In genomic region chr12:94277426-94278000, GRCh38 we compare ENCODE assay signal across 23 cellular contexts.
DNase-seq lines count a peak whose midpoint lies in the region; ATAC-seq and TF ChIP-seq lines count a peak whose summit lies in the region.
"Had no signal": no experiment of that assay in that cellular context is flagged by ENCODE, and none has a peak within 500 bp of the region (broad histone marks: within the 10 kb centered on the region; RNA-seq: fewer than 3 reads in every experiment).

No MANE protein-coding gene starts in this region.

- TF ChIP-seq CTCF in CD14-positive monocyte (IDR thresholded peaks at IDR 0.05): no peak
- no peak for TF ChIP-seq CTCF in neutrophil (IDR thresholded peaks at IDR 0.05)

- no peak overlapping the region for H3K4me3 Mint-ChIP-seq in CD14-positive monocyte
- no peak overlapping the region for H3K4me3 Mint-ChIP-seq in activated naive CD4-positive, alpha-beta T cell treated with anti-CD3 and anti-CD28 coated beads, Interleukin-2, amount 10 ng/mL, durations not matched to agents 7 days and 5 days
- H3K4me3 Mint-ChIP-seq: immature natural killer cell; naive thymus-derived CD8-positive, alpha-beta T cell had no signal

- CTCF ChIA-PET in activated naive CD4-positive, alpha-beta T cell treated with anti-CD3 and anti-CD28 coated beads, Interleukin-2, amount 10 ng/mL, durations not matched to agents 7 days and 5 days (lab: Charles Lee): no interaction called here

- H3K4me1 ChIP-seq in neutrophil (ENCODE audit: control insufficient read depth in 1 of 2, insufficient read depth in 1 of 2, low read depth in 1 of 2, low read length in 1 of 2): peaks cover 10 to 13% of the 10 kb centered on the region in 2 experiments
- H3K4me1 ChIP-seq: A549, esophagus muscularis mucosa, prostate gland, vagina had no signal

- intact Hi-C loops in CD14-positive monocyte (cut with micrococcal nuclease): no loop called here

- H3K36me3 ChIP-seq in neutrophil: peaks cover 96% of the 10 kb centered on the region
- H3K36me3 ChIP-seq: prostate gland, vagina had no signal

- peaks cover 66 to 84% of the 10 kb centered on the region in 2 donors for H3K36me3 Mint-ChIP-seq in CD14-positive monocyte
- peaks cover 59% of the 10 kb centered on the region for H3K36me3 Mint-ChIP-seq in activated naive CD4-positive, alpha-beta T cell treated with anti-CD3 and anti-CD28 coated beads, Interleukin-2, amount 10 ng/mL, durations not matched to agents 7 days and 5 days

- H3K27me3 ChIP-seq in neutrophil: no peaks in the 10 kb centered on the region
- H3K27me3 ChIP-seq: esophagus muscularis mucosa, heart right ventricle, vagina had no signal

- DNase-seq in CD14-positive monocyte (ENCODE audit: low spot score) (no peak), amniotic epithelial cell (ENCODE audit: low read depth) (peak; percentile 20), hippocampal formation (lab: John Stamatoyannopoulos, UW) (peak; percentile 25 to 43), HCEC 1CT (no peak)
- DNase-seq in activated naive CD4-positive, alpha-beta T cell treated with anti-CD3 and anti-CD28 coated beads, Interleukin-2, amount 10 ng/mL, durations not matched to agents 7 days and 5 days: no peak
- DNase-seq: activated CD4-positive, alpha-beta T cell treated with anti-CD3 and anti-CD28 coated beads for 48 hours; activated gamma-delta T cell treated with Interleukin-2 at 50 U/mL for 16 hours; cerebellar nuclear complex; effector CD8-positive, alpha-beta T cell; heart right ventricle; immature natural killer cell; KG1; naive thymus-derived CD8-positive, alpha-beta T cell; NCI-H2029 treated with DMSO at 0.1 percent for 48 hours; NCI-H446; stimulated activated CD4-positive, alpha-beta T cell treated with anti-CD3 and anti-CD28 coated beads, Interleukin-12 subunit alpha, Interleukin-12 subunit beta, amount 100 ng/mL, for 4 hours had no signal

- H3K27me3 Mint-ChIP-seq in CD14-positive monocyte (ENCODE audit: low read depth in 3 of 3): no peaks in the 10 kb centered on the region
- no peaks in the 10 kb centered on the region for H3K27me3 Mint-ChIP-seq in activated naive CD4-positive, alpha-beta T cell treated with anti-CD3 and anti-CD28 coated beads, Interleukin-2, amount 10 ng/mL, durations not matched to agents 7 days and 5 days
- H3K27me3 Mint-ChIP-seq: naive thymus-derived CD8-positive, alpha-beta T cell had no signal

- H3K9me3 ChIP-seq in neutrophil: peaks cover 4% of the 10 kb centered on the region
- H3K9me3 ChIP-seq: A549, esophagus muscularis mucosa, heart right ventricle, prostate gland, vagina had no signal

- no peaks in the 10 kb centered on the region for H3K9me3 Mint-ChIP-seq in CD14-positive monocyte
- no peaks in the 10 kb centered on the region for H3K9me3 Mint-ChIP-seq in activated naive CD4-positive, alpha-beta T cell treated with anti-CD3 and anti-CD28 coated beads, Interleukin-2, amount 10 ng/mL, durations not matched to agents 7 days and 5 days
- H3K9me3 Mint-ChIP-seq: immature natural killer cell had no signal

- ATAC-seq in HG02981 (IDR thresholded peaks at IDR 0.05; ENCODE audit: unreplicated experiment) (no peak), GM21576 (IDR thresholded peaks at IDR 0.05; ENCODE audit: unreplicated experiment) (no peak)
- ATAC-seq: A549; naive thymus-derived CD8-positive, alpha-beta T cell had no signal

- no peak overlapping the region for H3K4me3 ChIP-seq in neutrophil (ENCODE audit: low read depth in 1 of 2, low read length in 1 of 2)
- H3K4me3 ChIP-seq: A549, esophagus muscularis mucosa, heart right ventricle, prostate gland, vagina had no signal

- peak overlapping the region in 4 of 7 donors; percentile 5 to 82 (median 53) for H3K27ac Mint-ChIP-seq in CD14-positive monocyte
- no peak overlapping the region for H3K27ac Mint-ChIP-seq in activated naive CD4-positive, alpha-beta T cell treated with anti-CD3 and anti-CD28 coated beads, Interleukin-2, amount 10 ng/mL, durations not matched to agents 7 days and 5 days

- H3K27ac ChIP-seq in neutrophil: peak overlapping the region; percentile 52
- H3K27ac ChIP-seq: A549, esophagus muscularis mucosa, heart right ventricle, prostate gland had no signal

- peaks cover 25% of the 10 kb centered on the region for H3K4me1 Mint-ChIP-seq in CD14-positive monocyte
- H3K4me1 Mint-ChIP-seq in activated naive CD4-positive, alpha-beta T cell treated with anti-CD3 and anti-CD28 coated beads, Interleukin-2, amount 10 ng/mL, durations not matched to agents 7 days and 5 days: peaks cover 11% of the 10 kb centered on the region

Comparison
In these comparisons a context has a peak if more than half of its experiments do, and no peak if none do; other contexts are left out.
1. DNase-seq: peak in amniotic epithelial cell (single experiment) and hippocampal formation (2 of 2); none in CD14-positive monocyte (single experiment), HCEC 1CT (single experiment) and activated naive CD4-positive, alpha-beta T cell treated with anti-CD3 and anti-CD28 coated beads, Interleukin-2, amount 10 ng/mL, durations not matched to agents 7 days and 5 days (single experiment).